ENCODE assay signal across 8 cellular contexts in genomic region chr6:75526502-75527127, GRCh38. TPM values are rescaled to one million over a fixed set of nuclear protein-coding genes. Genes with fewer than 3 reads are reported as not detected.
DNase-seq lines count a peak whose midpoint lies in the region; ATAC-seq and TF ChIP-seq lines count a peak whose summit lies in the region.

No MANE protein-coding gene starts in this region.

- ATAC-seq in GM18511 (IDR thresholded peaks at IDR 0.05; ENCODE audit: unreplicated experiment) = peak; percentile 88
- ATAC-seq in HG03159 (IDR thresholded peaks at IDR 0.05; ENCODE audit: unreplicated experiment) = peak; percentile 88
- peak; percentile 78 to 86 for ATAC-seq in lower lobe of right lung

- no peaks in the 10 kb centered on the region for H3K9me3 ChIP-seq in lower lobe of right lung

- H3K4me1 ChIP-seq in lower lobe of right lung = peaks cover 15% of the 10 kb centered on the region

- no peak overlapping the region for H3K4me3 ChIP-seq in lower lobe of right lung

- no peak overlapping the region for H3K27ac ChIP-seq in lower lobe of right lung

- H3K27me3 ChIP-seq in lower lobe of right lung (ENCODE audit: low read depth) = no peaks in the 10 kb centered on the region

- peak; percentile 66 for DNase-seq in AG08395 (ENCODE audit: low spot score)
- DNase-seq in NCI-H226 = peak; percentile 36
- DNase-seq in activated CD4-positive, alpha-beta T cell treated with anti-CD3 and anti-CD28 coated beads for 48 hours = peak; percentile 59
- DNase-seq in dedifferentiated amniotic fluid mesenchymal stem cell (ENCODE audit: extremely low spot score) = peak; percentile 83
- no peak for DNase-seq in lower lobe of right lung
- DNase-seq in stimulated activated CD8-positive, alpha-beta memory T cell treated with anti-CD3 and anti-CD28 coated beads, Interleukin-4, amount 100 ng/mL, for 24 hours (ENCODE audit: low read depth) = peak; percentile 11

- intact Hi-C loops in lower lobe of right lung (cut with DNase I) = no loop called here

- H3K36me3 ChIP-seq in lower lobe of right lung = no peaks in the 10 kb centered on the region

- TF ChIP-seq CTCF in lower lobe of right lung (IDR thresholded peaks at IDR 0.05) = peak; percentile 65

RNA-seq across cellular contexts. Expression of gene FILIP1, which starts 33.0 kb away (rescaled TPM):
- total RNA-seq in lower lobe of right lung = 17.4 TPM
